19 cellular contexts compared by ENCODE assay signal in genomic region chr13:59690857-59691500, GRCh38.
DNase-seq lines count a peak whose midpoint lies in the region; ATAC-seq and TF ChIP-seq lines count a peak whose summit lies in the region.
"Had no signal": no experiment of that assay in that cellular context is flagged by ENCODE, and none has a peak within 500 bp of the region (broad histone marks: within the 10 kb centered on the region; RNA-seq: fewer than 3 reads in every experiment).

No MANE protein-coding gene starts in this region.

- peak; percentile 40 for DNase-seq in EH (ENCODE audit: low read depth)
- DNase-seq in HFFc6, result peak; percentile 29
- peak; percentile 81 for DNase-seq in amniotic epithelial cell (ENCODE audit: low read depth)
- DNase-seq in mesothelial cell of epicardium (ENCODE audit: low spot score in 2 of 2, unreplicated experiment in 2 of 2), result no peak
- DNase-seq in GM10248 (ENCODE audit: extremely low spot score), result no peak
- DNase-seq in islet precursor cell, result no peak
- DNase-seq: activated CD4-positive, CD25-positive, alpha-beta regulatory T cell; activated effector memory CD4-positive, alpha-beta T cell treated with anti-CD3 and anti-CD28 coated beads, Interleukin-2, amount 50 U/mL, for 16 hours; anterior cingulate cortex; CD8-positive, alpha-beta T cell; gastrocnemius medialis; KBM-7; NCI-H1092 treated with DMSO at 0.1 percent for 48 hours; NCI-H2171; stimulated activated CD4-positive, alpha-beta T cell treated with anti-CD3 and anti-CD28 coated beads, Interleukin-1b, Interleukin-23, amount 100 ng/mL, for 48 hours; substantia nigra had no signal

- H3K36me3 Mint-ChIP-seq in HFFc6 (ENCODE audit: low read depth) (peaks cover 9% of the 10 kb centered on the region; the same call in 1 of the 2 replicates), mesothelial cell of epicardium (peaks cover 2% of the 10 kb centered on the region)
- H3K36me3 Mint-ChIP-seq: CD8-positive, alpha-beta T cell had no signal

- H3K4me3 Mint-ChIP-seq in HFFc6 (0 out of 2 replicates have a peak overlapping the region, but pooled peaks have one; percentile 19), mesothelial cell of epicardium (no peak overlapping the region)
- H3K4me3 Mint-ChIP-seq: CD8-positive, alpha-beta T cell; T-helper 1 cell treated with Interleukin-12 subunit alpha and Interleukin-12 subunit beta and Interleukin-4 antibody, amounts not matched to agents 30 μg/mL and 1 μg/mL, for 36 hours had no signal

- ATAC-seq in GM19328 (IDR thresholded peaks at IDR 0.05; ENCODE audit: unreplicated experiment) (no peak), HG03175 (IDR thresholded peaks at IDR 0.05; ENCODE audit: unreplicated experiment) (no peak)
- ATAC-seq: CD8-positive, alpha-beta T cell; gastrocnemius medialis had no signal

- POLR2A ChIA-PET in GM10248 (lab: Yijun Ruan, JAX), result no interaction called here

- CTCF ChIA-PET in GM10248 (lab: Yijun Ruan, JAX), result interaction anchor here (1.0 to 3.4 kb wide), 4 partner anchors 9 to 216 kb away, joined by 3 to 26 read pairs (median 3); no protein-coding TSS in a partner anchor

- H3K27ac Mint-ChIP-seq in HFFc6 (peak overlapping the region; percentile 70), mesothelial cell of epicardium (peak overlapping the region; percentile 73)
- H3K27ac Mint-ChIP-seq: CD8-positive, alpha-beta T cell; T-helper 1 cell treated with Interleukin-12 subunit alpha and Interleukin-12 subunit beta and Interleukin-4 antibody, amounts not matched to agents 30 μg/mL and 1 μg/mL, for 36 hours had no signal

- H3K9me3 Mint-ChIP-seq in HFFc6 (no peaks in the 10 kb centered on the region), mesothelial cell of epicardium (no peaks in the 10 kb centered on the region)
- H3K9me3 Mint-ChIP-seq: CD8-positive, alpha-beta T cell; T-helper 1 cell treated with Interleukin-12 subunit alpha and Interleukin-12 subunit beta and Interleukin-4 antibody, amounts not matched to agents 30 μg/mL and 1 μg/mL, for 36 hours had no signal

- no peak for TF ChIP-seq CTCF in HFFc6 (IDR thresholded peaks at IDR 0.05)
- TF ChIP-seq CTCF in mesothelial cell of epicardium (IDR thresholded peaks at IDR 0.05; ENCODE audit: unreplicated experiment), result no peak
- TF ChIP-seq CTCF in GM10248 (IDR thresholded peaks at IDR 0.05; ENCODE audit: control extremely low read depth, extremely low read depth, low read depth, missing control alignments), result no peak

- H3K27me3 Mint-ChIP-seq in HFFc6 (ENCODE audit: insufficient read depth) (no peaks in the 10 kb centered on the region), mesothelial cell of epicardium (ENCODE audit: low read depth) (no peaks in the 10 kb centered on the region)

- H3K4me1 Mint-ChIP-seq in HFFc6 (ENCODE audit: low read depth) (peaks cover 32% of the 10 kb centered on the region), mesothelial cell of epicardium (peaks cover 50% of the 10 kb centered on the region)

Comparison
In these comparisons a context has a peak if more than half of its experiments do, and no peak if none do; other contexts are left out.
1. DNase-seq: peak in EH (single experiment), HFFc6 (single experiment) and amniotic epithelial cell (single experiment); none in mesothelial cell of epicardium (0 of 2), GM10248 (single experiment) and islet precursor cell (single experiment).